In genomic region chr2:241161646-241162281, GRCh38 we compare ENCODE assay signal across 9 cellular contexts. TPM values are rescaled to one million over a fixed set of nuclear protein-coding genes. Genes with fewer than 3 reads are reported as not detected.
DNase-seq lines count a peak whose midpoint lies in the region; ATAC-seq and TF ChIP-seq lines count a peak whose summit lies in the region.
"Had no signal": no experiment of that assay in that cellular context is flagged by ENCODE, and none has a peak within 500 bp of the region (broad histone marks: within the 10 kb centered on the region; RNA-seq: fewer than 3 reads in every experiment).

No MANE protein-coding gene starts in this region.

- TF ChIP-seq CTCF in AG09309 (IDR thresholded peaks at IDR 0.05; ENCODE audit: control insufficient read depth, insufficient read depth, low read depth, low read length, missing control alignments), result no peak
- no peak for TF ChIP-seq CTCF in SK-N-SH (IDR thresholded peaks at IDR 0.05)
- TF ChIP-seq CTCF in foreskin keratinocyte (conservative IDR thresholded peaks at IDR 0.05), result no peak
- no peak for TF ChIP-seq CTCF in ovary (IDR thresholded peaks at IDR 0.05)

- no peak overlapping the region for H3K9ac ChIP-seq in SK-N-SH

- H3K9me2 ChIP-seq in SK-N-SH, result no peaks in the 10 kb centered on the region

- H2AFZ ChIP-seq in SK-N-SH (ENCODE audit: low read depth), result no peak overlapping the region

- no peak overlapping the region for H3K27ac ChIP-seq in SK-N-SH (ENCODE audit: low read depth in 2 of 2, low read length in 1 of 2)
- no peak overlapping the region for H3K27ac ChIP-seq in foreskin keratinocyte
- H3K27ac ChIP-seq in ovary, result peak overlapping the region; percentile 54 to 69

- TF ChIP-seq RAD21 in SK-N-SH (IDR thresholded peaks at IDR 0.05; ENCODE audit: low read length), result no peak

- H3K4me3 ChIP-seq in AG09309 (ENCODE audit: control insufficient read depth, low read depth, low read length) (no peak overlapping the region), SK-N-SH (ENCODE audit: low read depth in 2 of 2, low read length in 1 of 2) (no peak overlapping the region), ovary (no peak overlapping the region)

- ATAC-seq in foreskin keratinocyte, result peak; percentile 21
- ATAC-seq in HG02973 (IDR thresholded peaks at IDR 0.05; ENCODE audit: unreplicated experiment), result no peak
- no peak for ATAC-seq in GM18511 (IDR thresholded peaks at IDR 0.05; ENCODE audit: unreplicated experiment)

- TF ChIP-seq POLR2A in ovary (IDR thresholded peaks at IDR 0.05), result no peak

- WGBS in SK-N-SH (ENCODE audit: low lambda C conversion rate), result 89% methylated on average over 9 of the region's 9 CpGs
- 16 to 19% (median 18%) methylated on average over 9 of the region's 9 CpGs for WGBS in ovary, 3 donors

- intact Hi-C loops in ovary (cut with DNase I), result no loop called here

- H3K9me3 ChIP-seq in SK-N-SH, result no peaks in the 10 kb centered on the region
- H3K9me3 ChIP-seq in ovary, result no peaks in the 10 kb centered on the region

- no peak overlapping the region for H3K4me2 ChIP-seq in SK-N-SH

- H3K4me1 ChIP-seq in SK-N-SH (ENCODE audit: control insufficient read depth in 1 of 2, insufficient read depth in 2 of 2, low read depth in 1 of 2, low read length in 1 of 2) (no peaks in the 10 kb centered on the region), foreskin keratinocyte (no peaks in the 10 kb centered on the region), ovary (ENCODE audit: insufficient read depth) (peaks cover 10% of the 10 kb centered on the region)

- H3K27me3 ChIP-seq in SK-N-SH (ENCODE audit: insufficient read depth) (no peaks in the 10 kb centered on the region), foreskin keratinocyte (no peaks in the 10 kb centered on the region), ovary (no peaks in the 10 kb centered on the region)

- POLR2A ChIA-PET in SK-N-SH (lab: Yijun Ruan, JAX), result no interaction called here

- TF ChIP-seq EP300 in SK-N-SH (IDR thresholded peaks at IDR 0.05; ENCODE audit: borderline replicate concordance in 1 of 2, low read depth in 1 of 2, low read length in 1 of 2) (no peak), ovary (IDR thresholded peaks at IDR 0.05) (no peak)

- CTCF ChIA-PET in SK-N-SH (lab: Yijun Ruan, JAX), result no interaction called here

- no peaks in the 10 kb centered on the region for H4K20me1 ChIP-seq in SK-N-SH (ENCODE audit: insufficient read depth)

- H3K36me3 ChIP-seq in SK-N-SH (replicated peaks in 1 of 2; ENCODE audit: control insufficient read depth in 1 of 2, insufficient read depth in 2 of 2, low read length in 1 of 2) (peaks cover 3 to 31% of the 10 kb centered on the region in 2 experiments), ovary (no peaks in the 10 kb centered on the region)

- H3F3A ChIP-seq in SK-N-SH (replicated peaks; ENCODE audit: insufficient read depth), result no peaks in the 10 kb centered on the region

- DNase-seq in AG09309 (ENCODE audit: low read depth) (peak; percentile 59), SK-N-SH (no peak), foreskin keratinocyte (peak in 1 of 2 donors; percentile 10), ovary (peak; percentile 68 to 83 (median 76)), NCI-H226 (no peak), DMS114 treated with DMSO at 0.1 percent for 48 hours (lab: John Stamatoyannopoulos, UW; ENCODE audit: unreplicated experiment) (no peak)
- DNase-seq: SW 1271 had no signal

- no peaks in the 10 kb centered on the region for H3K79me2 ChIP-seq in SK-N-SH (ENCODE audit: insufficient read depth)

TF ChIP-seq in SK-N-SH, 30 proteins besides CTCF, POLR2A, EP300 and RAD21:
- TF ChIP-seq SMC3 (IDR thresholded peaks at IDR 0.05; ENCODE audit: low read depth, low read length), result no peak
- 0 out of 2 replicates have a peak, but pooled peaks have one; percentile 16 for TF ChIP-seq FOSL2 (IDR thresholded peaks at IDR 0.05; ENCODE audit: borderline replicate concordance, low read depth)

RNA-seq across cellular contexts. Expression of gene PPP1R7, which starts 11.5 kb away (rescaled TPM):
- polyA plus RNA-seq in SK-N-SH (2012; rRNA removed), result 47.2 and 56.9 TPM in 2 replicates
- polyA plus RNA-seq in SK-N-SH (2012; cell fraction: cytosol; rRNA removed), result 62.1 and 77.7 TPM in 2 replicates
- polyA plus RNA-seq in SK-N-SH (2012; cell fraction: nucleus; rRNA removed), result 24.6 and 36.5 TPM in 2 replicates
- 60.6 and 69.6 TPM in 2 replicates for total RNA-seq in foreskin keratinocyte
- 109 and 112 TPM in 2 replicates for polyA plus RNA-seq in foreskin keratinocyte
- 10 to 100 TPM; 21.9 to 55.3 (median 37.8) TPM for total RNA-seq in ovary
- polyA plus RNA-seq in ovary, result 100 to 1,000 TPM in 1 of 2 donors, 10 to 100 TPM in 1; 56.0 to 120 TPM

RNA-seq across cellular contexts. Expression of gene PASK, which starts 12.5 kb away (rescaled TPM):
- polyA plus RNA-seq in SK-N-SH (2012; rRNA removed) (6.3 and 6.6 TPM in 2 replicates), foreskin keratinocyte (5.8 and 6.0 TPM in 2 replicates), ovary (10 to 100 TPM in 1 of 2 donors, 1 to 10 TPM in 1; 2.9 to 12.8 TPM)
- polyA plus RNA-seq in SK-N-SH (2012; cell fraction: cytosol; rRNA removed), result 1.9 and 3.0 TPM in 2 replicates
- polyA plus RNA-seq in SK-N-SH (2012; cell fraction: nucleus; rRNA removed), result 31.5 and 31.7 TPM in 2 replicates
- total RNA-seq in foreskin keratinocyte (9.7 and 9.8 TPM in 2 replicates), ovary (10 to 100 TPM in 2 of 7 donors, 1 to 10 TPM in 5; 2.4 to 13.4 (median 7.4) TPM)

RNA-seq across cellular contexts. Expression of gene ANO7, which starts 26.7 kb away (rescaled TPM):
- 0.68 and 0.81 TPM in 2 replicates for polyA plus RNA-seq in SK-N-SH (2012; rRNA removed)
- polyA plus RNA-seq in SK-N-SH (2012; cell fraction: cytosol; rRNA removed), result 0.44 and 1.0 TPM in 2 replicates
- 1.2 and 1.5 TPM in 2 replicates for polyA plus RNA-seq in SK-N-SH (2012; cell fraction: nucleus; rRNA removed)
- total RNA-seq in foreskin keratinocyte, result 0.24 and 0.46 TPM in 2 replicates
- 0.62 and 0.63 TPM in 2 replicates for polyA plus RNA-seq in foreskin keratinocyte
- 1 to 10 TPM in 6 of 7 donors, under 1 TPM in 1; 0.92 to 6.5 (median 2.2) TPM for total RNA-seq in ovary
- 1 to 10 TPM in 1 of 2 donors, under 1 TPM in 1; 0.87 to 2.0 TPM for polyA plus RNA-seq in ovary

RNA-seq across cellular contexts. Expression of gene MTERF4, which starts 59.7 kb away (rescaled TPM):
- polyA plus RNA-seq in SK-N-SH (2012; rRNA removed) (31.0 and 43.3 TPM in 2 replicates), foreskin keratinocyte (15.9 and 19.7 TPM in 2 replicates), ovary (10 to 100 TPM; 41.6 to 60.7 TPM)
- polyA plus RNA-seq in SK-N-SH (2012; cell fraction: cytosol; rRNA removed), result 26.0 and 28.3 TPM in 2 replicates
- polyA plus RNA-seq in SK-N-SH (2012; cell fraction: nucleus; rRNA removed), result 117 and 148 TPM in 2 replicates
- total RNA-seq in foreskin keratinocyte (15.9 and 20.1 TPM in 2 replicates), ovary (10 to 100 TPM; 24.8 to 45.7 (median 35.7) TPM)

Comparison
In these comparisons a context has a peak if more than half of its experiments do, and no peak if none do; other contexts are left out.
1. DNase-seq: peak in AG09309 (single experiment) and ovary (5 of 5); none in SK-N-SH (single experiment), NCI-H226 (single experiment) and DMS114 treated with DMSO at 0.1 percent for 48 hours (single experiment).
2. H3K27ac ChIP-seq: peak in ovary (2 of 2); none in SK-N-SH (0 of 2) and foreskin keratinocyte (single experiment).